In genomic region chr19:29529646-29530548, GRCh38 we compare ENCODE assay signal across 13 cellular contexts. TPM values are rescaled to one million over a fixed set of nuclear protein-coding genes. Genes with fewer than 3 reads are reported as not detected.
DNase-seq lines count a peak whose midpoint lies in the region; ATAC-seq and TF ChIP-seq lines count a peak whose summit lies in the region.
"Had no signal": no experiment of that assay in that cellular context is flagged by ENCODE, and none has a peak within 500 bp of the region (broad histone marks: within the 10 kb centered on the region; RNA-seq: fewer than 3 reads in every experiment).

No MANE protein-coding gene starts in this region.

- no peak overlapping the region for H3K27ac Mint-ChIP-seq in stimulated activated naive CD8-positive, alpha-beta T cell treated with anti-CD3 and anti-CD28 coated beads, Interleukin-15, Interleukin-2, amounts not matched to agents 100 ng/mL and 50 ng/mL, for 24 hours
- H3K27ac Mint-ChIP-seq in brain: peak overlapping the region in 1 of 5 experiments; percentile 21
- H3K27ac Mint-ChIP-seq in mesothelial cell of epicardium: no peak overlapping the region
- H3K27ac Mint-ChIP-seq: CD14-positive monocyte had no signal

- ATAC-seq in stimulated activated naive CD8-positive, alpha-beta T cell treated with anti-CD3 and anti-CD28 coated beads, Interleukin-15, Interleukin-2, amounts not matched to agents 100 U/mL and 50 U/mL, for 24 hours: no peak

- peak overlapping the region; percentile 22 for H3K4me3 Mint-ChIP-seq in stimulated activated naive CD8-positive, alpha-beta T cell treated with anti-CD3 and anti-CD28 coated beads, Interleukin-15, Interleukin-2, amounts not matched to agents 100 ng/mL and 50 ng/mL, for 24 hours
- H3K4me3 Mint-ChIP-seq in brain (peak overlapping the region; percentile 81 to 86 (median 83)), mesothelial cell of epicardium (peak overlapping the region; percentile 31)

- no peak for DNase-seq in stimulated activated naive CD8-positive, alpha-beta T cell treated with anti-CD3 and anti-CD28 coated beads, Interleukin-15, Interleukin-2, amounts not matched to agents 100 U/mL and 50 U/mL, for 24 hours
- DNase-seq in mesothelial cell of epicardium (ENCODE audit: low spot score in 2 of 2, unreplicated experiment in 2 of 2): no peak
- DNase-seq in DMS153 treated with DMSO at 0.1 percent for 48 hours (lab: John Stamatoyannopoulos, UW; ENCODE audit: unreplicated experiment): no peak
- no peak for DNase-seq in HCEC 1CT
- no peak for DNase-seq in effector CD8-positive, alpha-beta T cell (lab: John Stamatoyannopoulos, UW)
- DNase-seq in NCI-H774 (lab: John Stamatoyannopoulos, UW): no peak
- DNase-seq: kidney; NCI-H1105; NCI-H510A; stimulated activated CD4-positive, alpha-beta T cell treated with anti-CD3 and anti-CD28 coated beads, Interleukin-1b, Interleukin-23, amount 100 ng/mL, for 48 hours had no signal

- peaks cover 51% of the 10 kb centered on the region for H3K27me3 Mint-ChIP-seq in stimulated activated naive CD8-positive, alpha-beta T cell treated with anti-CD3 and anti-CD28 coated beads, Interleukin-15, Interleukin-2, amounts not matched to agents 100 ng/mL and 50 ng/mL, for 24 hours
- H3K27me3 Mint-ChIP-seq in brain (peaks cover 74% of the 10 kb centered on the region), mesothelial cell of epicardium (ENCODE audit: low read depth) (peaks cover 84% of the 10 kb centered on the region)

- H3K4me1 Mint-ChIP-seq in stimulated activated naive CD8-positive, alpha-beta T cell treated with anti-CD3 and anti-CD28 coated beads, Interleukin-15, Interleukin-2, amounts not matched to agents 100 ng/mL and 50 ng/mL, for 24 hours (ENCODE audit: low read depth): peaks cover 29% of the 10 kb centered on the region
- H3K4me1 Mint-ChIP-seq in brain (peaks cover 27% of the 10 kb centered on the region), mesothelial cell of epicardium (peaks cover 19% of the 10 kb centered on the region)

- H3K9me3 Mint-ChIP-seq in stimulated activated naive CD8-positive, alpha-beta T cell treated with anti-CD3 and anti-CD28 coated beads, Interleukin-15, Interleukin-2, amounts not matched to agents 100 ng/mL and 50 ng/mL, for 24 hours: no peaks in the 10 kb centered on the region
- H3K9me3 Mint-ChIP-seq in brain (peaks cover 0 to 10% (median 6%) of the 10 kb centered on the region in 5 experiments), mesothelial cell of epicardium (no peaks in the 10 kb centered on the region)

- H3K36me3 Mint-ChIP-seq in stimulated activated naive CD8-positive, alpha-beta T cell treated with anti-CD3 and anti-CD28 coated beads, Interleukin-15, Interleukin-2, amounts not matched to agents 100 ng/mL and 50 ng/mL, for 24 hours (ENCODE audit: low read depth): no peaks in the 10 kb centered on the region
- no peaks in the 10 kb centered on the region for H3K36me3 Mint-ChIP-seq in brain
- no peaks in the 10 kb centered on the region for H3K36me3 Mint-ChIP-seq in mesothelial cell of epicardium

- TF ChIP-seq CTCF in brain (conservative IDR thresholded peaks at IDR 0.05) (peak in 1 of 2 experiments; percentile 22), mesothelial cell of epicardium (IDR thresholded peaks at IDR 0.05; ENCODE audit: unreplicated experiment) (no peak)

RNA-seq across cellular contexts. Expression of gene VSTM2B, which starts 4.1 kb away (rescaled TPM):
- 6.8 TPM for polyA plus RNA-seq in brain (ENCODE audit: insufficient read depth, low read depth, low replicate concordance)
- total RNA-seq in mesothelial cell of epicardium: not detected in 3 replicates
- total RNA-seq: kidney had no signal
- polyA plus RNA-seq: CD14-positive monocyte had no signal

Comparison
In these comparisons a context has a peak if more than half of its experiments do, and no peak if none do; other contexts are left out.
1. H3K4me3 Mint-ChIP-seq: peak in every context shown above with its lines; median percentile 83 in brain; 31 in mesothelial cell of epicardium; 22 in stimulated activated naive CD8-positive, alpha-beta T cell treated with anti-CD3 and anti-CD28 coated beads, Interleukin-15, Interleukin-2, amounts not matched to agents 100 ng/mL and 50 ng/mL, for 24 hours.